In the genomic region with DNA sequence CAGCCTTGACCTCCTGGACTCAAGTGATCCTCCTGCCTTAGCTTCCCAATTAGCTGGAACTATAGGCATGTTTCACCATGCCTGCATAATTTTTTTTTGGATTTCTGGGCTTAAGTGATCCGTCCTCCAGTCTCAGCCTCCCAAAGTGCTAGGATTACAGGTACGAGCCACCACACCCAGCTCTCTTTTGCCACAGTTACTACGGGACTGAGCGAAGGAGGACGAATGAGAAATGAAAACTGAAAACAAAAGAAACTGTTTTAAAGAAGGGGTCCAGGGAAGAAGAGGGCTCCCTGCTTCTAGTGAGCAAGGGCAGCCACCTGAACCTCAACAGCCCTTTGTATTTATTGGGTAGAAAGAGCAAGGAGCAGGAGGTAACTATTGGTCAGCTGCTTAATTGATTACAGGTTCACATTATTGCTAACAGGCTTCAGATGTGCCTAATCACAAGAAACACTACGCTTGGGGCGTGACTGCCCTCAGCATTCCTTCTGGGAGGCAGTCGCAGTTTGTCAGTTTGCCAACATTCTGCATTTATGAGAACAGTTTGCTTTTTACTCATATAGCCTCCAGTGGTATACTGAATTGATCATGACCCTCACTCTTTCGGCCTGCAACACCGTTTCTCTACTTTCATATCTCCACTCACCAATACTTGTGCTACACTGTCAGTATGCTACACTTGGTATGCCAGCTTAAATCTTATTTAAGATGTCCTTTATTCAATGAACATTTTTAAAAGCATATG, we compare ENCODE assay signal across 16 cellular contexts.
DNase-seq lines count a peak whose midpoint lies in the region; ATAC-seq lines count a peak whose summit lies in the region.
"Had no signal": no experiment of that assay in that cellular context is flagged by ENCODE, and none has a peak within 500 bp of the region (broad histone marks: within the 10 kb centered on the region; RNA-seq: fewer than 3 reads in every experiment).

No MANE protein-coding gene starts in this region.

- no peaks in the 10 kb centered on the region for H3K79me2 ChIP-seq in trophoblast cell (ENCODE audit: control insufficient read depth, insufficient read depth, low read length, poor library complexity)

- H2BK5ac ChIP-seq in trophoblast cell (ENCODE audit: low read depth, low read length, poor library complexity) = no peak overlapping the region

- no peaks in the 10 kb centered on the region for H3K27me3 ChIP-seq in trophoblast cell (ENCODE audit: insufficient read depth, low read length)
- H3K27me3 ChIP-seq: dorsolateral prefrontal cortex had no signal

- H3K4ac ChIP-seq in trophoblast cell (ENCODE audit: low read depth, low read length) = no peak overlapping the region

- H3K18ac ChIP-seq in trophoblast cell (ENCODE audit: low read length) = no peak overlapping the region

- H4K91ac ChIP-seq in trophoblast cell (ENCODE audit: low read depth, low read length) = no peak overlapping the region

- H3K79me1 ChIP-seq in trophoblast cell (ENCODE audit: low read length) = no peaks in the 10 kb centered on the region

- H3K23ac ChIP-seq in trophoblast cell (ENCODE audit: low read length) = no peak overlapping the region

- no peak for ATAC-seq in HG02763 (IDR thresholded peaks at IDR 0.05; ENCODE audit: unreplicated experiment)
- ATAC-seq: activated T-helper 17 cell treated with anti-CD3 and anti-CD28 coated beads, Interleukin-2, amount 50 U/mL, for 72 hours; naive thymus-derived CD4-positive, alpha-beta T cell; psoas muscle; WTC11 had no signal

- peak overlapping the region; percentile 73 for H3K27ac ChIP-seq in epithelial cell of prostate
- no peak overlapping the region for H3K27ac ChIP-seq in trophoblast cell (ENCODE audit: low read depth, low read length)
- H3K27ac ChIP-seq: dorsolateral prefrontal cortex, psoas muscle had no signal

- no peak overlapping the region for H4K12ac ChIP-seq in trophoblast cell (ENCODE audit: low read depth, low read length)

- no peak overlapping the region for H2BK120ac ChIP-seq in trophoblast cell (ENCODE audit: insufficient read depth, low read length, poor library complexity)

- in situ Hi-C loops in G401 (cut with HindIII; ENCODE audit: low sequenced_read_pairs) = no loop called here

- no peaks in the 10 kb centered on the region for H3K9me3 ChIP-seq in trophoblast cell (ENCODE audit: insufficient read depth, low read depth, low read length)
- H3K9me3 ChIP-seq: psoas muscle had no signal

- H2AK5ac ChIP-seq in trophoblast cell (ENCODE audit: low read length) = no peak overlapping the region

- DNase-seq in ELR (ENCODE audit: low read depth) = peak; percentile 84
- peak; percentile 43 for DNase-seq in RKO (ENCODE audit: low spot score)
- DNase-seq in epithelial cell of prostate (ENCODE audit: low read depth, low spot score) = peak; percentile 48
- peak; percentile 47 to 64 for DNase-seq in trophoblast cell
- no peak for DNase-seq in NCI-H524 treated with DMSO at 0.1 percent for 48 hours (lab: John Stamatoyannopoulos, UW)
- no peak for DNase-seq in NCI-H187 treated with DMSO at 0.1 percent for 48 hours (lab: John Stamatoyannopoulos, UW)
- no peak for DNase-seq in G401 (ENCODE audit: low spot score)
- DNase-seq: dorsolateral prefrontal cortex; naive thymus-derived CD4-positive, alpha-beta T cell; NCI-H2081; NCI-H774; psoas muscle had no signal

- H3K9ac ChIP-seq in trophoblast cell (ENCODE audit: low read length) = no peak overlapping the region

- H4K8ac ChIP-seq in trophoblast cell (ENCODE audit: low read depth, low read length) = no peak overlapping the region

- no peak overlapping the region for H3K4me2 ChIP-seq in trophoblast cell (ENCODE audit: low read length)

- no peak overlapping the region for H3K14ac ChIP-seq in trophoblast cell (ENCODE audit: low read length)

- no peaks in the 10 kb centered on the region for H3K4me1 ChIP-seq in trophoblast cell (ENCODE audit: control insufficient read depth in 1 of 2, insufficient read depth in 2 of 2, low read length in 2 of 2)
- H3K4me1 ChIP-seq: psoas muscle had no signal

- no peaks in the 10 kb centered on the region for H3K36me3 ChIP-seq in trophoblast cell (ENCODE audit: control insufficient read depth in 1 of 2, insufficient read depth in 2 of 2, low read length in 2 of 2)

- no peak overlapping the region for H3K4me3 ChIP-seq in trophoblast cell (ENCODE audit: low read depth, low read length)
- H3K4me3 ChIP-seq: dorsolateral prefrontal cortex, lung, psoas muscle had no signal

- no peak overlapping the region for H2AFZ ChIP-seq in trophoblast cell (ENCODE audit: insufficient read depth, low read length, poor library complexity)

- no CpG with 5 or more reads among the region's 10 CpGs for WGBS in trophoblast cell (ENCODE audit: extremely low coverage, insufficient coverage, insufficient read length)

- H2BK12ac ChIP-seq in trophoblast cell (ENCODE audit: low read length) = no peak overlapping the region

Comparison
In these comparisons a context has a peak if more than half of its experiments do, and no peak if none do; other contexts are left out.
1. DNase-seq: peak in ELR (single experiment), RKO (single experiment), epithelial cell of prostate (single experiment) and trophoblast cell (2 of 2); none in NCI-H524 treated with DMSO at 0.1 percent for 48 hours (single experiment), NCI-H187 treated with DMSO at 0.1 percent for 48 hours (single experiment) and G401 (single experiment).